ENCODE assay signal across 8 cellular contexts in the genomic region with DNA sequence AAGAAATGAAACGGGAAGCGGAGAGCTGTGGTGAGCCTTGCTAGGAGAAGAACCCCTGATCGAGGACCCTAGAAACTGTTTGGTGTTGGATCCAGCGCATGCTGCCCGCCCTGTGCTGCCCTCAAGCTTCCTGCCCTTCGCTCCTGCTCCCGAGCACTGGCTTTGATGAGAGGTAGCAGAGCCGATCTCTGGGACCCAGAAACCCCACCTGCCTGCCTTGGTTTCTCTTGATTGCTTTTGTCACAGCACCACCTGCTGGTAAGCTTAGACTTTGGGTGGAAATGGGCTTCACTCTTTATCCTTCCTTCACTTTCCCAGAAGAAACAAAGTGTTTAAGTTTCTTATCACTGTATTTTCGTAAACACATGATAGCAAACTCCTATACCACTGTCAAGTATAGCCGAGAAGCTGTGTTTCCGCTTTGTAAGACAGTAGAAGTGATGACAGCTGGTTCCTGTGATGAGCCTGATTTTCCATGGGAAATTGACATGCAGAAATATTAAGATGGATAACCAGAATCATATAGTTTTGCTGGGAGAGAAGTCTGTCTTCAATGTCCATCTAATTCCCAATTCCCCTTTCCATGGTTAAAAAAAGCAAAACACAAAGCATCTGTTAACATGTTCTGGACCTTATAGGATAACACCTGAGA.
DNase-seq lines count a peak whose midpoint lies in the region; ATAC-seq, FAIRE-seq and TF ChIP-seq lines count a peak whose summit lies in the region.

No MANE protein-coding gene starts in this region.

- no peaks in the 10 kb centered on the region for H3K23me2 ChIP-seq in H1 (ENCODE audit: low read depth, low read length)

- H2BK120ac ChIP-seq in H1 (replicated peaks; ENCODE audit: low read depth, low read length): no peak overlapping the region

- no peaks in the 10 kb centered on the region for H3K9me3 ChIP-seq in H1 (ENCODE audit: insufficient read depth in 2 of 2, low read depth in 1 of 2, low read length in 1 of 2)

- no peaks in the 10 kb centered on the region for H3K27me3 Mint-ChIP-seq in CD14-positive monocyte (ENCODE audit: low read depth in 3 of 3)
- H3K27me3 Mint-ChIP-seq in mesothelial cell of epicardium (ENCODE audit: low read depth): no peaks in the 10 kb centered on the region

- peaks cover 46% of the 10 kb centered on the region for H3K4me1 Mint-ChIP-seq in CD14-positive monocyte
- no peaks in the 10 kb centered on the region for H3K4me1 Mint-ChIP-seq in mesothelial cell of epicardium

- DNase-seq in CD14-positive monocyte (ENCODE audit: low spot score) (no peak), NCI-H460 (ENCODE audit: extremely low read depth, low read depth) (peak; percentile 47), H1 (ENCODE audit: low read depth in 1 of 2, low spot score in 2 of 2) (peak; percentile 33 to 74), mesothelial cell of epicardium (ENCODE audit: low spot score in 2 of 2, unreplicated experiment in 2 of 2) (peak in 1 of 2 experiments; percentile 55)
- DNase-seq in activated CD8-positive, alpha-beta memory T cell treated with anti-CD3 and anti-CD28 coated beads for 4 hours (ENCODE audit: low read depth in 2 of 2): peak; percentile 6 to 25
- DNase-seq in stimulated activated CD8-positive, alpha-beta memory T cell treated with anti-CD3 and anti-CD28 coated beads, Interleukin-7, amount 100 ng/mL, for 24 hours (ENCODE audit: low read depth): peak; percentile 19

- H3K23ac ChIP-seq in H1 (ENCODE audit: insufficient read length): no peak overlapping the region

- H3K14ac ChIP-seq in H1 (ENCODE audit: insufficient read length): no peak overlapping the region

- H3K36me3 ChIP-seq in H1 (ENCODE audit: control insufficient read depth in 2 of 4, insufficient read depth in 4 of 4, low read length in 3 of 4): peaks cover 4 to 20% (median 11%) of the 10 kb centered on the region in 4 experiments

- H4K5ac ChIP-seq in H1 (ENCODE audit: insufficient read length, low read depth, low read length): no peak overlapping the region

- POLR2A ChIA-PET in H1 (lab: Charles Lee; ENCODE audit: partially characterized antibody): interaction anchor here (0.7 to 1.6 kb wide), 2 partner anchors 208 to 268 kb away, joined by 4 to 6 read pairs; a partner anchor contains a TSS

- no peak overlapping the region for H4K8ac ChIP-seq in H1 (ENCODE audit: extremely low read depth, insufficient read depth, low read length)

- no peaks in the 10 kb centered on the region for H3K27me3 ChIP-seq in H1 (replicated peaks in 1 of 4; ENCODE audit: control insufficient read depth in 3 of 4, extremely low read depth in 1 of 4, insufficient read depth in 3 of 4, low read length in 3 of 4)

- H3K56ac ChIP-seq in H1 (replicated peaks; ENCODE audit: insufficient read length, low read depth, low read length): no peak overlapping the region

- 0 out of 2 replicates have a peak overlapping the region, but pooled peaks have one; percentile 42 for H3K18ac ChIP-seq in H1 (ENCODE audit: extremely low read depth, low read length)

- H3K79me1 ChIP-seq in H1 (ENCODE audit: low read depth, low read length): peaks cover 2% of the 10 kb centered on the region; the same call in 1 of the 2 replicates

- H3K9ac ChIP-seq in H1 (replicated peaks in 1 of 4; ENCODE audit: extremely low read depth in 1 of 4, low read depth in 3 of 4, low read length in 3 of 4): no peak overlapping the region

- FAIRE-seq in H1 (lab: Jason Lieb, UNC): peak; percentile 98

- peak; percentile 60 for ATAC-seq in GM21786 (IDR thresholded peaks at IDR 0.05; ENCODE audit: unreplicated experiment)
- no peak for ATAC-seq in GM19035 (IDR thresholded peaks at IDR 0.05; ENCODE audit: unreplicated experiment)

- H2BK15ac ChIP-seq in H1 (ENCODE audit: low read length): no peak overlapping the region

- H2AK5ac ChIP-seq in H1 (ENCODE audit: low read depth, low read length): no peak overlapping the region

- H3K4ac ChIP-seq in H1 (replicated peaks; ENCODE audit: insufficient read length, low read depth, low read length): no peak overlapping the region

- H3K27ac Mint-ChIP-seq in CD14-positive monocyte (peak overlapping the region in 5 of 7 donors; percentile 37 to 82 (median 81)), mesothelial cell of epicardium (no peak overlapping the region)

- no peak overlapping the region for H2BK5ac ChIP-seq in H1 (ENCODE audit: low read depth, low read length)

- TF ChIP-seq CTCF in CD14-positive monocyte (IDR thresholded peaks at IDR 0.05) (peak; percentile 77), H1 (IDR thresholded peaks at IDR 0.05; ENCODE audit: control extremely low read depth in 1 of 3, insufficient read depth in 1 of 3, low read depth in 1 of 3, low read length in 3 of 3) (peak; percentile 27 to 82 (median 77)), mesothelial cell of epicardium (IDR thresholded peaks at IDR 0.05; ENCODE audit: unreplicated experiment) (peak; percentile 78)

- no peak overlapping the region for H4K91ac ChIP-seq in H1 (replicated peaks; ENCODE audit: insufficient read length, low read length)

- no peaks in the 10 kb centered on the region for H4K20me1 ChIP-seq in H1 (replicated peaks in 1 of 2; ENCODE audit: control insufficient read depth in 1 of 2, insufficient read depth in 2 of 2, low read length in 2 of 2)

- TF ChIP-seq EP300 in H1 (IDR thresholded peaks at IDR 0.05; ENCODE audit: borderline replicate concordance in 1 of 2, low read depth in 2 of 2, low read length in 2 of 2): no peak

- TF ChIP-seq RAD21 in H1 (IDR thresholded peaks at IDR 0.05 in 1 of 2, conservative IDR thresholded peaks at IDR 0.05 in 1 of 2; ENCODE audit: low read depth in 2 of 2, low read length in 2 of 2): peak; percentile 86 to 93

- WGBS in H1 (ENCODE audit: extremely low coverage in 1 of 2, insufficient coverage in 1 of 2, insufficient read length in 1 of 2, insufficient replicate concordance in 2 of 2, low coverage in 1 of 2, low lambda C conversion rate in 2 of 2, missing lambda C conversion rate in 1 of 2), 2 experiments: 82% methylated on average over 11 of the region's 11 CpGs; no CpG with 5 or more reads in 1 of the 2 experiments

- H3K4me3 Mint-ChIP-seq in CD14-positive monocyte: peak overlapping the region; percentile 86 to 97
- H3K4me3 Mint-ChIP-seq in mesothelial cell of epicardium: no peak overlapping the region

- intact Hi-C loops in CD14-positive monocyte (cut with micrococcal nuclease): loop anchor here (10.0 kb wide), 2 partner anchors 268 to 348 kb away; a partner anchor contains a TSS

- H3K36me3 Mint-ChIP-seq in CD14-positive monocyte (peaks cover 5 to 9% of the 10 kb centered on the region in 2 donors), mesothelial cell of epicardium (peaks cover 8% of the 10 kb centered on the region)

- no peak for TF ChIP-seq POLR2A in H1 (IDR thresholded peaks at IDR 0.05; ENCODE audit: control extremely low read depth in 1 of 2, low read depth in 2 of 2, low read length in 2 of 2)

- H3K4me3 ChIP-seq in H1 (ENCODE audit: extremely low read depth in 1 of 4, insufficient read depth in 2 of 4, low read depth in 3 of 4, low read length in 4 of 4): no peak overlapping the region

- H2AFZ ChIP-seq in H1 (ENCODE audit: low read length): no peak overlapping the region

- no peak overlapping the region for H3K4me2 ChIP-seq in H1 (ENCODE audit: insufficient read depth in 1 of 2, low read depth in 2 of 2, low read length in 2 of 2)

- no peaks in the 10 kb centered on the region for H3K4me1 ChIP-seq in H1 (replicated peaks in 1 of 4; ENCODE audit: control insufficient read depth in 3 of 4, insufficient read depth in 4 of 4, low read length in 3 of 4)

- no peak overlapping the region for H2BK20ac ChIP-seq in H1 (ENCODE audit: low read length)

- CTCF ChIA-PET in H1 (lab: Charles Lee; ENCODE audit: partially characterized antibody): interaction anchor here (0.7 to 5.1 kb wide), 39 partner anchors 9 to 545 kb away, joined by 3 to 47 read pairs (median 3); no protein-coding TSS in a partner anchor

- H3K9me3 Mint-ChIP-seq in CD14-positive monocyte (peaks cover 0 to 1% (median 0%) of the 10 kb centered on the region in 7 donors), mesothelial cell of epicardium (no peaks in the 10 kb centered on the region)

- no peak overlapping the region for H2BK12ac ChIP-seq in H1 (ENCODE audit: low read depth, low read length)

- no peaks in the 10 kb centered on the region for H3K79me2 ChIP-seq in H1 (ENCODE audit: control insufficient read depth in 1 of 2, insufficient read depth in 2 of 2, low read length in 2 of 2)

- no peak overlapping the region for H3K27ac ChIP-seq in H1 (ENCODE audit: low read depth, low read length)

TF ChIP-seq in H1, 55 proteins besides CTCF, POLR2A, EP300 and RAD21:
- TF ChIP-seq NANOG (IDR thresholded peaks at IDR 0.05; ENCODE audit: insufficient read depth, low read depth, low read length, poor library complexity, severe bottlenecking) (peak; percentile 21), CBX8 (IDR thresholded peaks at IDR 0.05; ENCODE audit: borderline replicate concordance, low read depth, low read length) (no peak), GABPA (IDR thresholded peaks at IDR 0.05; ENCODE audit: borderline replicate concordance, insufficient read depth, low read length) (0 out of 2 replicates have a peak, but pooled peaks have one; percentile 34), RNF2 (IDR thresholded peaks at IDR 0.05; ENCODE audit: borderline replicate concordance, low read depth, low read length, missing control alignments, poor library complexity, severe bottlenecking) (no peak), CHD1 (IDR thresholded peaks at IDR 0.05; ENCODE audit: low read depth, low read length) (no peak)
- TF ChIP-seq, protein P1, sequence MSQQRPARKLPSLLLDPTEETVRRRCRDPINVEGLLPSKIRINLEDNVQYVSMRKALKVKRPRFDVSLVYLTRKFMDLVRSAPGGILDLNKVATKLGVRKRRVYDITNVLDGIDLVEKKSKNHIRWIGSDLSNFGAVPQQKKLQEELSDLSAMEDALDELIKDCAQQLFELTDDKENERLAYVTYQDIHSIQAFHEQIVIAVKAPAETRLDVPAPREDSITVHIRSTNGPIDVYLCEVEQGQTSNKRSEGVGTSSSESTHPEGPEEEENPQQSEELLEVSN (IDR thresholded peaks at IDR 0.05): peak; percentile 48; the same call in 1 of the 2 replicates
- TF ChIP-seq, protein P2, sequence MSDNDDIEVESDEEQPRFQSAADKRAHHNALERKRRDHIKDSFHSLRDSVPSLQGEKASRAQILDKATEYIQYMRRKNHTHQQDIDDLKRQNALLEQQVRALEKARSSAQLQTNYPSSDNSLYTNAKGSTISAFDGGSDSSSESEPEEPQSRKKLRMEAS (IDR thresholded peaks at IDR 0.05): peak; percentile 44; the same call in 1 of the 2 replicates
